ENCODE assay signal across 8 cellular contexts in the genomic region with DNA sequence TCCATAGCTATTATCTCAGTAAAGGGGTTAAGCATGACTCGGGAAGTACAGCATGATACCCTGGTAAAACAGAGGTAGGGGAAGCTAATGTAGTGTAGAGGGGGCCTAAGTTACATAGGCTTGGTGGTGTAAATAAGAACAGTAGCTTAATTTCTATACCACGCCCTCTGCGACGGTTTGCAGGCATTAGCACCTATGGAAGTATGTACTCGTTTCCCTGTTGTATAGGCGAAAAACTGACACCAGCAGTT. TPM values are rescaled to one million over a fixed set of nuclear protein-coding genes. Genes with fewer than 3 reads are reported as not detected.
DNase-seq lines count a peak whose midpoint lies in the region; ATAC-seq and TF ChIP-seq lines count a peak whose summit lies in the region.
"Had no signal": no experiment of that assay in that cellular context is flagged by ENCODE, and none has a peak within 500 bp of the region (broad histone marks: within the 10 kb centered on the region; RNA-seq: fewer than 3 reads in every experiment).

No MANE protein-coding gene starts in this region.

- H3K9me2 ChIP-seq in GM23338 (ENCODE audit: insufficient read depth) = no peaks in the 10 kb centered on the region

- peak overlapping the region; percentile 80 for H3K4me2 ChIP-seq in GM23338

- TF ChIP-seq CTCF in GM23338 (conservative IDR thresholded peaks at IDR 0.05; ENCODE audit: low read depth in 2 of 2) (no peak), RWPE2 (IDR thresholded peaks at IDR 0.05; ENCODE audit: poor library complexity, severe bottlenecking) (no peak), fibroblast of pulmonary artery (IDR thresholded peaks at IDR 0.05; ENCODE audit: low read length, missing control alignments) (no peak), GM13977 (IDR thresholded peaks at IDR 0.05; ENCODE audit: extremely low read depth, insufficient read depth, missing control alignments) (no peak)

- H3K27me3 Mint-ChIP-seq in GM23338 (ENCODE audit: insufficient read depth, low read depth, poor library complexity) = peaks cover 4% of the 10 kb centered on the region

- H3K9me3 ChIP-seq in RWPE2 (ENCODE audit: severe bottlenecking) (no peaks in the 10 kb centered on the region), skeletal muscle tissue (ENCODE audit: control insufficient read depth in 3 of 3, low read length in 3 of 3) (no peaks in the 10 kb centered on the region)

- H4K20me1 ChIP-seq in GM23338 (replicated peaks; ENCODE audit: insufficient read depth) = peaks cover 12% of the 10 kb centered on the region; the same call in 1 of the 2 replicates

- H3K27ac ChIP-seq in GM23338 (ENCODE audit: low read depth) = peak overlapping the region; percentile 80; the same call in 1 of the 2 replicates
- H3K27ac ChIP-seq in RWPE2 (ENCODE audit: poor library complexity, severe bottlenecking) = peak overlapping the region; percentile 37
- H3K27ac ChIP-seq in skeletal muscle tissue (ENCODE audit: low read depth, low read length) = peak overlapping the region; percentile 79

- H3K4me1 ChIP-seq in GM23338 (ENCODE audit: insufficient read depth) (peaks cover 8% of the 10 kb centered on the region; the same call in 1 of the 2 replicates), RWPE2 (ENCODE audit: insufficient read depth, poor library complexity, severe bottlenecking) (peaks cover 5% of the 10 kb centered on the region), skeletal muscle tissue (ENCODE audit: control insufficient read depth in 3 of 3, insufficient read depth in 3 of 3, low read length in 3 of 3) (peaks cover 11 to 26% (median 13%) of the 10 kb centered on the region in 3 donors)

- H3K27me3 ChIP-seq in GM23338 (ENCODE audit: insufficient read depth) = no peaks in the 10 kb centered on the region
- no peaks in the 10 kb centered on the region for H3K27me3 ChIP-seq in RWPE2 (ENCODE audit: insufficient read depth, poor library complexity, severe bottlenecking)
- H3K27me3 ChIP-seq in skeletal muscle tissue (ENCODE audit: control insufficient read depth in 3 of 3, insufficient read depth in 3 of 3, low read length in 3 of 3) = no peaks in the 10 kb centered on the region

- H3K4me3 ChIP-seq in GM23338 = peak overlapping the region; percentile 95
- H3K4me3 ChIP-seq in RWPE2 (ENCODE audit: severe bottlenecking) = peak overlapping the region; percentile 72
- peak overlapping the region; percentile 80 for H3K4me3 ChIP-seq in fibroblast of pulmonary artery (replicated peaks; ENCODE audit: low read depth, low read length)
- peak overlapping the region; percentile 93 to 94 (median 93) for H3K4me3 ChIP-seq in skeletal muscle tissue (ENCODE audit: low read length in 3 of 3)

- peak overlapping the region; percentile 82 for H3K4me3 Mint-ChIP-seq in GM23338

- no peaks in the 10 kb centered on the region for H3K79me2 ChIP-seq in GM23338 (replicated peaks; ENCODE audit: insufficient read depth)

- peaks cover 24% of the 10 kb centered on the region for H3F3A ChIP-seq in GM23338 (replicated peaks; ENCODE audit: low read depth)

- H3K36me3 ChIP-seq in GM23338 (ENCODE audit: insufficient read depth) = peaks cover 5% of the 10 kb centered on the region
- H3K36me3 ChIP-seq in RWPE2 (ENCODE audit: low read depth) = peaks cover 35% of the 10 kb centered on the region
- H3K36me3 ChIP-seq in skeletal muscle tissue (ENCODE audit: control insufficient read depth in 3 of 3, insufficient read depth in 3 of 3, low read length in 3 of 3) = peaks cover 21 to 33% (median 25%) of the 10 kb centered on the region in 3 donors

- in situ Hi-C loops in GM13977 (cut with MboI; ENCODE audit: low pct_unique_long_range_greater_than_20kb, low sequenced_read_pairs, unreplicated experiment) = no loop called here

- ATAC-seq in GM23338 (peak; percentile 18), RWPE2 (ENCODE audit: low read depth) (peak; percentile 9; the same call in 1 of the 3 replicates), HG03378 (IDR thresholded peaks at IDR 0.05; ENCODE audit: unreplicated experiment) (no peak)

- H2AFZ ChIP-seq in GM23338 = peak overlapping the region; percentile 83

- peaks cover 36% of the 10 kb centered on the region for H3K36me3 Mint-ChIP-seq in GM23338 (ENCODE audit: low read depth)

- peak overlapping the region; percentile 92 to 97 (median 93) for H3K9ac ChIP-seq in skeletal muscle tissue (ENCODE audit: low read depth in 1 of 3, low read length in 3 of 3)

- no peaks in the 10 kb centered on the region for H3K9me3 Mint-ChIP-seq in GM23338

- peaks cover 17% of the 10 kb centered on the region for H3K4me1 Mint-ChIP-seq in GM23338

- DNase-seq in GM23338 (ENCODE audit: low spot score) (peak; percentile 46), RWPE2 (ENCODE audit: low spot score) (no peak), fibroblast of pulmonary artery (ENCODE audit: low read depth) (no peak), NK-92 (lab: John Stamatoyannopoulos, UW; ENCODE audit: unreplicated experiment) (no peak), GM13977 (ENCODE audit: low spot score) (no peak)

- H3K27ac Mint-ChIP-seq in GM23338 = peak overlapping the region; percentile 95

TF ChIP-seq in GM23338, 12 proteins besides CTCF, POLR2A, EP300 and RAD21 (continues in another document):
- no peak for TF ChIP-seq ZNF114 (CRISPR knock-in tag; IDR thresholded peaks at IDR 0.05)
- TF ChIP-seq ZNF331 (CRISPR knock-in tag; IDR thresholded peaks at IDR 0.05; ENCODE audit: low read depth) = no peak
- no peak for TF ChIP-seq EZH2 (IDR thresholded peaks at IDR 0.05; ENCODE audit: low read depth, unreplicated experiment)
- TF ChIP-seq, protein P1, sequence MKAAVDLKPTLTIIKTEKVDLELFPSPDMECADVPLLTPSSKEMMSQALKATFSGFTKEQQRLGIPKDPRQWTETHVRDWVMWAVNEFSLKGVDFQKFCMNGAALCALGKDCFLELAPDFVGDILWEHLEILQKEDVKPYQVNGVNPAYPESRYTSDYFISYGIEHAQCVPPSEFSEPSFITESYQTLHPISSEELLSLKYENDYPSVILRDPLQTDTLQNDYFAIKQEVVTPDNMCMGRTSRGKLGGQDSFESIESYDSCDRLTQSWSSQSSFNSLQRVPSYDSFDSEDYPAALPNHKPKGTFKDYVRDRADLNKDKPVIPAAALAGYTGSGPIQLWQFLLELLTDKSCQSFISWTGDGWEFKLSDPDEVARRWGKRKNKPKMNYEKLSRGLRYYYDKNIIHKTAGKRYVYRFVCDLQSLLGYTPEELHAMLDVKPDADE (IDR thresholded peaks at IDR 0.05) = no peak

RNA-seq across cellular contexts. Expression of a gene that starts 0.5 kb away (rescaled TPM):
- total RNA-seq in GM23338 (2014; rRNA removed; shearing (Covaris generic)) = 62.6 and 87.5 TPM in 2 replicates
- polyA plus RNA-seq in GM23338 (2016; fragmentation: Nextera tagmentation; extraction: Ambion mirVana) = 82.1 and 83.1 TPM in 2 replicates
- 27.1 TPM for total RNA-seq in skeletal muscle tissue

RNA-seq across cellular contexts. Expression of a gene that starts 10.2 kb away (rescaled TPM):
- 58.9 and 95.7 TPM in 2 replicates for total RNA-seq in GM23338 (2014; rRNA removed; shearing (Covaris generic))
- polyA plus RNA-seq in GM23338 (2016; fragmentation: Nextera tagmentation; extraction: Ambion mirVana) = 174 and 187 TPM in 2 replicates
- 10.4 TPM for total RNA-seq in skeletal muscle tissue

RNA-seq across cellular contexts. Expression of a gene that starts 11.6 kb away (rescaled TPM):
- not detected in 2 replicates for total RNA-seq in GM23338 (2014; rRNA removed; shearing (Covaris generic))
- not detected in 2 replicates for polyA plus RNA-seq in GM23338 (2016; fragmentation: Nextera tagmentation; extraction: Ambion mirVana)
- total RNA-seq in skeletal muscle tissue = not detected
- total RNA-seq: subcutaneous adipose tissue had no signal

RNA-seq across cellular contexts. Expression of a gene that starts 18.7 kb away (rescaled TPM):
- total RNA-seq in GM23338 (2014; rRNA removed; shearing (Covaris generic)) = 25.7 and 31.8 TPM in 2 replicates
- polyA plus RNA-seq in GM23338 (2016; fragmentation: Nextera tagmentation; extraction: Ambion mirVana) = 11.9 and 12.8 TPM in 2 replicates
- total RNA-seq in skeletal muscle tissue = 3.7 TPM

RNA-seq across cellular contexts. Expression of a gene that starts 28.1 kb away (rescaled TPM):
- total RNA-seq in GM23338 (2014; rRNA removed; shearing (Covaris generic)) = not detected in 2 replicates
- 0.53 TPM in 1 of 2 replicates, not detected in the other for polyA plus RNA-seq in GM23338 (2016; fragmentation: Nextera tagmentation; extraction: Ambion mirVana)
- total RNA-seq in skeletal muscle tissue = 0.52 TPM
